Comparison of ENCODE assay signal across 8 cellular contexts in the genomic region with DNA sequence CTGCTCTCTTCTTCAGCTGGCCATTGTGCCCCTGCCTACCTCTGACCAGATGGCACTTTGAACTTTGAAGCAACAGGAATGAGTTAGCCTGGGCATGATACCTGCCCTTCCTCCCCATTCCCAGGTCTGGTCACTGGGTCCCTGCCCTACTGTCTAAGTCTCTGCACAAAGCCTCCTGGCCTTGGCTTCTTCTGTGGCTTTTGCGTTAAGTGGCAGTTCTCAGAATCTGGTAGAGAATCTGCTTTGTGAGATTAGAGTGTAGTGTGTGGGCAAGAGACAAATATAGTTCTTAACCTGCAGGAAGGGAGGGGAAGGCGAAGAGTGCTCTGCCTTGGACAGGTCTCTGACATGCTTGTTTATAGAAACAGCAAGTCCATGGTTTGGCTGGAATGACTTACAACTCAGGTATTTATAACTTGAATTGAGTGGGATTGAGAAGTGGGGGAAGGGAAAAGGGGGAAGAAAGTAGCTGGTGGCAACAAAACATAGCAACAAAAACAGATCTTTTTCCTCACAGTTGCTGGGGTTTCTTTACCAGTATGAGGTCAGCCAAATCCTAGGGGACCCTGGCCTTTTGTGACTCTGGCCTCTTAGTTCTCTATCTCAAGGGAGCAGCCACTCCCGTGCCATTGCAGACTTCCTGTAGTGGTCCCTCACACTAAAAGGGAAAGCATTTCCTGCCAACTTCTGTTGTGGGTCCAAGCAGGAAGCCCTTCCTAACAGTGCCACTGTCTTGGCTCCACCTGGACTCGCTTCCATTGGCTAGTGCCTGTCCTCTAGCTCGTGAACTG. TPM values are rescaled to one million over a fixed set of nuclear protein-coding genes. Genes with fewer than 3 reads are reported as not detected.
DNase-seq lines count a peak whose midpoint lies in the region; FAIRE-seq and TF ChIP-seq lines count a peak whose summit lies in the region.

No MANE protein-coding gene starts in this region.

- H3K27ac ChIP-seq in DOHH2 (ENCODE audit: low read depth, low read length) (no peak overlapping the region), OCI-LY1 (ENCODE audit: low read depth, low read length, poor library complexity, severe bottlenecking) (peak overlapping the region; percentile 14), H1 (ENCODE audit: low read depth, low read length) (no peak overlapping the region; the same call in 1 of the 2 replicates)

- POLR2A ChIA-PET in H1 (lab: Charles Lee; ENCODE audit: partially characterized antibody), result interaction anchor here (0.8 to 5.1 kb wide), 2 partner anchors 10 to 16 kb away, joined by 3 to 24 read pairs; a partner anchor contains a TSS

- H3K23ac ChIP-seq in H1 (ENCODE audit: insufficient read length), result no peak overlapping the region

- H3K23me2 ChIP-seq in H1 (ENCODE audit: low read depth, low read length), result no peaks in the 10 kb centered on the region

- peak overlapping the region; percentile 54 for H4K8ac ChIP-seq in H1 (ENCODE audit: extremely low read depth, insufficient read depth, low read length)

- H3K4me2 ChIP-seq in DOHH2 (ENCODE audit: low read length) (peak overlapping the region; percentile 31), OCI-LY1 (ENCODE audit: low read length) (peak overlapping the region; percentile 24; the same call in 1 of the 2 replicates), H1 (ENCODE audit: insufficient read depth in 1 of 2, low read depth in 2 of 2, low read length in 2 of 2) (peak overlapping the region; percentile 27 to 41; a peak in 3 of 4 replicates)

- no peak overlapping the region for H4K91ac ChIP-seq in H1 (replicated peaks; ENCODE audit: insufficient read length, low read length)

- no peak overlapping the region for H3K4ac ChIP-seq in H1 (replicated peaks; ENCODE audit: insufficient read length, low read depth, low read length)

- H3K36me3 Mint-ChIP-seq in nephron (ENCODE audit: low read depth), result no peaks in the 10 kb centered on the region

- DNase-seq in H1 (ENCODE audit: low read depth in 1 of 2, low spot score in 2 of 2) (no peak), NCI-H2171 (lab: John Stamatoyannopoulos, UW) (no peak), anterior cingulate cortex (lab: John Stamatoyannopoulos, UW) (no peak), NOMO-1 treated with DMSO at 0.1 percent for 48 hours (lab: John Stamatoyannopoulos, UW; ENCODE audit: unreplicated experiment) (no peak)
- DNase-seq in stimulated activated naive CD4-positive, alpha-beta T cell (lab: John Stamatoyannopoulos, UW), result no peak

- no peak for TF ChIP-seq POLR2A in H1 (IDR thresholded peaks at IDR 0.05; ENCODE audit: control extremely low read depth in 1 of 2, low read depth in 2 of 2, low read length in 2 of 2)

- H2BK12ac ChIP-seq in H1 (ENCODE audit: low read depth, low read length), result peak overlapping the region; percentile 85

- H3K4me3 Mint-ChIP-seq in nephron, result no peak overlapping the region

- CTCF ChIA-PET in H1 (lab: Charles Lee; ENCODE audit: partially characterized antibody), result interaction anchor here (0.7 to 6.1 kb wide), 7 partner anchors 14 to 27 kb away, joined by 3 to 60 read pairs (median 4); a partner anchor contains a TSS

- no peaks in the 10 kb centered on the region for H3K79me1 ChIP-seq in H1 (ENCODE audit: low read depth, low read length)

- peaks cover 50% of the 10 kb centered on the region for H3K4me1 Mint-ChIP-seq in nephron

- 0 out of 2 replicates have a peak overlapping the region, but pooled peaks have one; percentile 7 for H2BK5ac ChIP-seq in H1 (ENCODE audit: low read depth, low read length)

- H3K27ac Mint-ChIP-seq in nephron, result peak overlapping the region in 2 of 3 experiments; percentile 2 to 20

- no peak overlapping the region for H4K5ac ChIP-seq in H1 (ENCODE audit: insufficient read length, low read depth, low read length)

- no peak overlapping the region for H2BK120ac ChIP-seq in H1 (replicated peaks; ENCODE audit: low read depth, low read length)

- TF ChIP-seq EP300 in H1 (IDR thresholded peaks at IDR 0.05; ENCODE audit: borderline replicate concordance in 1 of 2, low read depth in 2 of 2, low read length in 2 of 2), result no peak

- H2AFZ ChIP-seq in OCI-LY1 (ENCODE audit: low read length) (no peak overlapping the region), H1 (ENCODE audit: low read length) (no peak overlapping the region)

- H2BK15ac ChIP-seq in H1 (ENCODE audit: low read length), result peak overlapping the region; percentile 88

- H3K9ac ChIP-seq in OCI-LY1 (ENCODE audit: low read length), result no peak overlapping the region
- no peak overlapping the region for H3K9ac ChIP-seq in H1 (replicated peaks in 1 of 4; ENCODE audit: extremely low read depth in 1 of 4, low read depth in 3 of 4, low read length in 3 of 4)

- H3K4me3 ChIP-seq in DOHH2 (ENCODE audit: low read length) (peak overlapping the region; percentile 6; the same call in 1 of the 2 replicates), OCI-LY1 (ENCODE audit: low read depth, low read length, poor library complexity, severe bottlenecking) (no peak overlapping the region), H1 (ENCODE audit: extremely low read depth in 1 of 4, insufficient read depth in 2 of 4, low read depth in 3 of 4, low read length in 4 of 4) (no peak overlapping the region)

- no peaks in the 10 kb centered on the region for H3K9me3 Mint-ChIP-seq in nephron

- no peak for FAIRE-seq in H1 (lab: Jason Lieb, UNC)

- H3K79me2 ChIP-seq in DOHH2 (ENCODE audit: control insufficient read depth, low read length) (no peaks in the 10 kb centered on the region), OCI-LY1 (ENCODE audit: insufficient read depth, low read length) (no peaks in the 10 kb centered on the region), H1 (ENCODE audit: control insufficient read depth in 1 of 2, insufficient read depth in 2 of 2, low read length in 2 of 2) (no peaks in the 10 kb centered on the region)

- no peaks in the 10 kb centered on the region for H3K27me3 Mint-ChIP-seq in nephron (ENCODE audit: low read depth)

- peak overlapping the region; percentile 2 for H3K18ac ChIP-seq in H1 (ENCODE audit: extremely low read depth, low read length)

- no peak overlapping the region for H3K14ac ChIP-seq in H1 (ENCODE audit: insufficient read length)

- H3K27me3 ChIP-seq in DOHH2 (ENCODE audit: control insufficient read depth, low read length) (no peaks in the 10 kb centered on the region), OCI-LY1 (ENCODE audit: insufficient read depth, low read length) (no peaks in the 10 kb centered on the region), H1 (replicated peaks in 1 of 4; ENCODE audit: control insufficient read depth in 3 of 4, extremely low read depth in 1 of 4, insufficient read depth in 3 of 4, low read length in 3 of 4) (no peaks in the 10 kb centered on the region)

- H3K4me1 ChIP-seq in DOHH2 (ENCODE audit: control insufficient read depth, low read length) (peaks cover 44% of the 10 kb centered on the region), OCI-LY1 (ENCODE audit: insufficient read depth, low read length, severe bottlenecking) (peaks cover 62% of the 10 kb centered on the region), H1 (replicated peaks in 1 of 4; ENCODE audit: control insufficient read depth in 3 of 4, insufficient read depth in 4 of 4, low read length in 3 of 4) (peaks cover 6 to 19% (median 13%) of the 10 kb centered on the region in 4 experiments; a peak in 6 of 7 replicates)

- WGBS in H1 (ENCODE audit: extremely low coverage in 1 of 2, insufficient coverage in 1 of 2, insufficient read length in 1 of 2, insufficient replicate concordance in 2 of 2, low coverage in 1 of 2, low lambda C conversion rate in 2 of 2, missing lambda C conversion rate in 1 of 2), 2 experiments, result 86% methylated on average over 5 of the region's 5 CpGs; no CpG with 5 or more reads in 1 of the 2 experiments

- H3K36me3 ChIP-seq in DOHH2 (ENCODE audit: control insufficient read depth, low read length), result no peaks in the 10 kb centered on the region
- no peaks in the 10 kb centered on the region for H3K36me3 ChIP-seq in OCI-LY1 (ENCODE audit: insufficient read depth, low read length)
- no peaks in the 10 kb centered on the region for H3K36me3 ChIP-seq in H1 (ENCODE audit: control insufficient read depth in 2 of 4, insufficient read depth in 4 of 4, low read length in 3 of 4)

- H3F3A ChIP-seq in DOHH2 (ENCODE audit: control insufficient read depth, insufficient read depth) (0 out of 2 replicates have a peak, but pooled peaks cover 2% of the 10 kb centered on the region), OCI-LY1 (ENCODE audit: insufficient read depth, low read length) (no peaks in the 10 kb centered on the region)

- no peak overlapping the region for H3K56ac ChIP-seq in H1 (replicated peaks; ENCODE audit: insufficient read length, low read depth, low read length)

- H2AK5ac ChIP-seq in H1 (ENCODE audit: low read depth, low read length), result peak overlapping the region; percentile 78; the same call in 1 of the 2 replicates

- H3K9me3 ChIP-seq in DOHH2 (ENCODE audit: control insufficient read depth, insufficient read depth, low read length) (no peaks in the 10 kb centered on the region), OCI-LY1 (ENCODE audit: low read length) (no peaks in the 10 kb centered on the region), H1 (ENCODE audit: insufficient read depth in 2 of 2, low read depth in 1 of 2, low read length in 1 of 2) (no peaks in the 10 kb centered on the region)

- H3K9me2 ChIP-seq in DOHH2 (replicated peaks; ENCODE audit: control insufficient read depth, low read length), result no peaks in the 10 kb centered on the region
- no peaks in the 10 kb centered on the region for H3K9me2 ChIP-seq in OCI-LY1 (ENCODE audit: low read depth, low read length)

- 0 out of 2 replicates have a peak overlapping the region, but pooled peaks have one; percentile 43 for H2BK20ac ChIP-seq in H1 (ENCODE audit: low read length)

- H4K20me1 ChIP-seq in DOHH2 (ENCODE audit: control insufficient read depth, insufficient read depth, low read depth, low read length), result no peaks in the 10 kb centered on the region
- no peaks in the 10 kb centered on the region for H4K20me1 ChIP-seq in OCI-LY1 (ENCODE audit: insufficient read depth, low read length)
- no peaks in the 10 kb centered on the region for H4K20me1 ChIP-seq in H1 (replicated peaks in 1 of 2; ENCODE audit: control insufficient read depth in 1 of 2, insufficient read depth in 2 of 2, low read length in 2 of 2)

- no peak for TF ChIP-seq RAD21 in H1 (IDR thresholded peaks at IDR 0.05 in 1 of 2, conservative IDR thresholded peaks at IDR 0.05 in 1 of 2; ENCODE audit: low read depth in 2 of 2, low read length in 2 of 2)

- TF ChIP-seq CTCF in DOHH2 (IDR thresholded peaks at IDR 0.05; ENCODE audit: low read depth, low read length, poor library complexity, severe bottlenecking) (no peak), OCI-LY1 (IDR thresholded peaks at IDR 0.05; ENCODE audit: low read length) (no peak), H1 (IDR thresholded peaks at IDR 0.05; ENCODE audit: control extremely low read depth in 1 of 3, insufficient read depth in 1 of 3, low read depth in 1 of 3, low read length in 3 of 3) (no peak), nephron (IDR thresholded peaks at IDR 0.05; ENCODE audit: unreplicated experiment in 3 of 3) (no peak)

RNA-seq across cellular contexts. Expression of a gene that starts 16.7 kb away (rescaled TPM):
- total RNA-seq in H1 (2021; fragmentation: NEBNext Ultra II Directional; extraction: Animal tissue kit (Norgen Biotek cat#: 25700)), result 10.9 and 11.3 TPM in 2 replicates
- 4.3 and 4.5 TPM in 2 replicates for polyA plus RNA-seq in H1 (2011; rRNA removed)
- polyA plus RNA-seq in H1 (2011; cell fraction: cytosol; rRNA removed), result 4.2 TPM
- 28.6 TPM for polyA plus RNA-seq in H1 (2011; cell fraction: nucleus; rRNA removed)
- 9.8 to 11.6 TPM (median 10.2 TPM) in 4 replicates for polyA plus RNA-seq in H1 (2012, experiment 1 of 2)
- polyA plus RNA-seq in H1 (2012, experiment 2 of 2), result 5.2 TPM
- 3.7 TPM for polyA plus RNA-seq in H1 (2013, experiment 1 of 2)
- polyA plus RNA-seq in H1 (2013, experiment 2 of 2), result 3.4 TPM
- 12.4 and 24.5 TPM in 2 replicates for polyA minus RNA-seq in H1 (2011; rRNA and poly(A)+ RNA removed)
- 6.2 TPM for polyA minus RNA-seq in H1 (2011; cell fraction: cytosol; rRNA and poly(A)+ RNA removed)
- 36.4 TPM for polyA minus RNA-seq in H1 (2011; cell fraction: nucleus; rRNA and poly(A)+ RNA removed)

RNA-seq across cellular contexts. Expression of a gene that starts 36.9 kb away (rescaled TPM):
- total RNA-seq in H1 (2021; fragmentation: NEBNext Ultra II Directional; extraction: Animal tissue kit (Norgen Biotek cat#: 25700)), result 14.7 and 15.0 TPM in 2 replicates
- polyA plus RNA-seq in H1 (2011; rRNA removed), result 20.0 and 21.2 TPM in 2 replicates
- 17.1 TPM for polyA plus RNA-seq in H1 (2011; cell fraction: cytosol; rRNA removed)
- 28.8 TPM for polyA plus RNA-seq in H1 (2011; cell fraction: nucleus; rRNA removed)
- 11.7 to 16.4 TPM (median 15.2 TPM) in 4 replicates for polyA plus RNA-seq in H1 (2012, experiment 1 of 2)
- polyA plus RNA-seq in H1 (2012, experiment 2 of 2), result 15.2 TPM
- 7.5 TPM for polyA plus RNA-seq in H1 (2013, experiment 1 of 2)
- 8.5 TPM for polyA plus RNA-seq in H1 (2013, experiment 2 of 2)
- polyA minus RNA-seq in H1 (2011; rRNA and poly(A)+ RNA removed), result 4.8 and 5.2 TPM in 2 replicates
- polyA minus RNA-seq in H1 (2011; cell fraction: cytosol; rRNA and poly(A)+ RNA removed), result 10.6 TPM
- polyA minus RNA-seq in H1 (2011; cell fraction: nucleus; rRNA and poly(A)+ RNA removed), result 6.7 TPM

RNA-seq across cellular contexts. Expression of a gene that starts 47.7 kb away (rescaled TPM):
- total RNA-seq in H1 (2021; fragmentation: NEBNext Ultra II Directional; extraction: Animal tissue kit (Norgen Biotek cat#: 25700)), result 4.2 and 8.0 TPM in 2 replicates
- 9.2 TPM in 2 replicates for polyA plus RNA-seq in H1 (2011; rRNA removed)
- 8.0 TPM for polyA plus RNA-seq in H1 (2011; cell fraction: cytosol; rRNA removed)
- polyA plus RNA-seq in H1 (2011; cell fraction: nucleus; rRNA removed), result 49.3 TPM
- 2.8 to 7.8 TPM (median 6.9 TPM) in 4 replicates for polyA plus RNA-seq in H1 (2012, experiment 1 of 2)
- polyA plus RNA-seq in H1 (2012, experiment 2 of 2), result 4.2 TPM
- 10.3 TPM for polyA plus RNA-seq in H1 (2013, experiment 1 of 2)
- 6.5 TPM for polyA plus RNA-seq in H1 (2013, experiment 2 of 2)
- polyA minus RNA-seq in H1 (2011; rRNA and poly(A)+ RNA removed), result 1.5 and 2.0 TPM in 2 replicates
- polyA minus RNA-seq in H1 (2011; cell fraction: cytosol; rRNA and poly(A)+ RNA removed), result 3.1 TPM
- 7.5 TPM for polyA minus RNA-seq in H1 (2011; cell fraction: nucleus; rRNA and poly(A)+ RNA removed)
